ENCODE assay signal across 10 cellular contexts in genomic region chr4:11505225-11505971, GRCh38.
DNase-seq lines count a peak whose midpoint lies in the region; ATAC-seq, FAIRE-seq and TF ChIP-seq lines count a peak whose summit lies in the region.
"Had no signal": no experiment of that assay in that cellular context is flagged by ENCODE, and none has a peak within 500 bp of the region (broad histone marks: within the 10 kb centered on the region; RNA-seq: fewer than 3 reads in every experiment).

No MANE protein-coding gene starts in this region.

- H3K27me3 ChIP-seq in kidney epithelial cell (ENCODE audit: control insufficient read depth, insufficient read depth, low read length), result no peaks in the 10 kb centered on the region

- peaks cover 13 to 27% of the 10 kb centered on the region in 2 donors for H3K9me3 Mint-ChIP-seq in activated naive CD4-positive, alpha-beta T cell treated with anti-CD3 and anti-CD28 coated beads, Interleukin-2, amount 50 U/mL, for 72 hours
- peaks cover 0 to 9% (median 0%) of the 10 kb centered on the region in 9 donors for H3K9me3 Mint-ChIP-seq in naive thymus-derived CD8-positive, alpha-beta T cell
- H3K9me3 Mint-ChIP-seq in endothelial cell (ENCODE audit: unreplicated experiment), result no peaks in the 10 kb centered on the region
- H3K9me3 Mint-ChIP-seq: endodermal cell had no signal

- H3K27me3 Mint-ChIP-seq in naive thymus-derived CD8-positive, alpha-beta T cell, result peaks cover 0 to 1% (median 0%) of the 10 kb centered on the region in 5 donors
- no peaks in the 10 kb centered on the region for H3K27me3 Mint-ChIP-seq in endothelial cell (ENCODE audit: unreplicated experiment)

- peak overlapping the region; percentile 24 to 44; a peak in 1 of 6 replicates for H3K27ac ChIP-seq in A549

- POLR2A ChIA-PET in A549 (lab: Yijun Ruan, JAX), result no interaction called here
- POLR2A ChIA-PET in naive thymus-derived CD8-positive, alpha-beta T cell (lab: Charles Lee), result interaction anchor here (0.6 kb wide), 1 partner anchor 13 kb away, joined by 4 read pairs; no protein-coding TSS in a partner anchor

- H3K4me3 Mint-ChIP-seq in naive thymus-derived CD8-positive, alpha-beta T cell, result no peak overlapping the region
- H3K4me3 Mint-ChIP-seq in endothelial cell (ENCODE audit: unreplicated experiment), result no peak overlapping the region
- H3K4me3 Mint-ChIP-seq: endodermal cell had no signal

- no peak for ATAC-seq in A549
- peak; percentile 81 to 98 for ATAC-seq in activated naive CD4-positive, alpha-beta T cell treated with anti-CD3 and anti-CD28 coated beads, Interleukin-2, amount 50 U/mL, for 72 hours
- no peak for ATAC-seq in naive thymus-derived CD8-positive, alpha-beta T cell

- TF ChIP-seq CTCF in A549 (IDR thresholded peaks at IDR 0.05), result no peak
- no peak for TF ChIP-seq CTCF in kidney epithelial cell (IDR thresholded peaks at IDR 0.05; ENCODE audit: insufficient read depth, low read length, poor library complexity, severe bottlenecking)
- TF ChIP-seq CTCF in endothelial cell (IDR thresholded peaks at IDR 0.05; ENCODE audit: unreplicated experiment), result no peak

- TF ChIP-seq POLR2A in A549 (IDR thresholded peaks at IDR 0.05; ENCODE audit: low read length), result no peak

- no peak overlapping the region for H3K27ac Mint-ChIP-seq in activated naive CD4-positive, alpha-beta T cell treated with anti-CD3 and anti-CD28 coated beads, Interleukin-2, amount 50 U/mL, for 72 hours
- peak overlapping the region in 2 of 10 donors; percentile 0 to 32 for H3K27ac Mint-ChIP-seq in naive thymus-derived CD8-positive, alpha-beta T cell
- H3K27ac Mint-ChIP-seq in endothelial cell (ENCODE audit: unreplicated experiment), result no peak overlapping the region
- H3K27ac Mint-ChIP-seq: endodermal cell had no signal

- H3K36me3 ChIP-seq in kidney epithelial cell (ENCODE audit: control insufficient read depth, insufficient read depth, low read length), result no peaks in the 10 kb centered on the region

- peaks cover 4 to 7% (median 6%) of the 10 kb centered on the region in 4 donors for H3K4me1 Mint-ChIP-seq in naive thymus-derived CD8-positive, alpha-beta T cell
- H3K4me1 Mint-ChIP-seq in endothelial cell (ENCODE audit: unreplicated experiment), result no peaks in the 10 kb centered on the region

- no peak overlapping the region for H3K4me3 ChIP-seq in A549
- no peak overlapping the region for H3K4me3 ChIP-seq in kidney epithelial cell (ENCODE audit: low read depth, low read length)

- FAIRE-seq in A549 (lab: Jason Lieb, UNC), result no peak

- WGBS in A549 (ENCODE audit: missing lambda C conversion rate), result 10% methylated on average over 5 of the region's 5 CpGs

- TF ChIP-seq RAD21 in A549 (conservative IDR thresholded peaks at IDR 0.05 in 1 of 2, IDR thresholded peaks at IDR 0.05 in 1 of 2), result no peak

- H3K9me3 ChIP-seq in A549, result no peaks in the 10 kb centered on the region

- DNase-seq in A549 (ENCODE audit: low read depth in 1 of 2, low spot score in 1 of 2) (peak in 1 of 2 experiments; percentile 41), LoVo (ENCODE audit: low spot score) (peak; percentile 89), kidney epithelial cell (ENCODE audit: low read depth) (peak; percentile 86), NAMALWA (ENCODE audit: low spot score) (no peak), endothelial cell (ENCODE audit: low spot score) (no peak), GM19238 (ENCODE audit: insufficient read length, low spot score) (no peak)
- DNase-seq in activated naive CD4-positive, alpha-beta T cell treated with anti-CD3 and anti-CD28 coated beads, Interleukin-2, amount 50 U/mL, for 72 hours (ENCODE audit: low spot score in 2 of 2), result no peak
- DNase-seq in naive thymus-derived CD8-positive, alpha-beta T cell, result no peak
- DNase-seq: endodermal cell, NCI-H774 had no signal

- CTCF ChIA-PET in A549 (lab: Yijun Ruan, JAX), result no interaction called here

- H3K4me1 ChIP-seq in A549, result peaks cover 11% of the 10 kb centered on the region; the same call in 1 of the 3 replicates

- H3K36me3 Mint-ChIP-seq in activated naive CD4-positive, alpha-beta T cell treated with anti-CD3 and anti-CD28 coated beads, Interleukin-2, amount 50 U/mL, for 72 hours, result peaks cover 0 to 15% of the 10 kb centered on the region in 2 donors
- peaks cover 0 to 6% (median 0%) of the 10 kb centered on the region in 3 donors for H3K36me3 Mint-ChIP-seq in naive thymus-derived CD8-positive, alpha-beta T cell
- no peaks in the 10 kb centered on the region for H3K36me3 Mint-ChIP-seq in endothelial cell (ENCODE audit: low read depth, unreplicated experiment)

- H3K4me2 ChIP-seq in A549, result peak overlapping the region; percentile 38; the same call in 2 of the 3 replicates

- no peak for TF ChIP-seq EP300 in A549 (IDR thresholded peaks at IDR 0.05)

TF ChIP-seq in A549, 52 proteins besides CTCF, POLR2A, EP300 and RAD21:
- no peak for TF ChIP-seq CBX8 (IDR thresholded peaks at IDR 0.05)
- TF ChIP-seq GATA3 (IDR thresholded peaks at IDR 0.05; ENCODE audit: borderline replicate concordance), result peak; percentile 58
- TF ChIP-seq FOSL2 (IDR thresholded peaks at IDR 0.05), result no peak
- peak; percentile 28; the same call in 1 of the 2 replicates for TF ChIP-seq FOSL2 (CRISPR knock-in tag; IDR thresholded peaks at IDR 0.05)
- no peak for TF ChIP-seq SREBF2 (IDR thresholded peaks at IDR 0.05)
- TF ChIP-seq JUNB (IDR thresholded peaks at IDR 0.05), result no peak
- no peak for TF ChIP-seq JUN (IDR thresholded peaks at IDR 0.05)

Comparison
In these comparisons a context has a peak if more than half of its experiments do, and no peak if none do; other contexts are left out.
1. ATAC-seq: peak in activated naive CD4-positive, alpha-beta T cell treated with anti-CD3 and anti-CD28 coated beads, Interleukin-2, amount 50 U/mL, for 72 hours (2 of 2); none in A549 (0 of 2) and naive thymus-derived CD8-positive, alpha-beta T cell (0 of 2).
2. DNase-seq: peak in LoVo (single experiment) and kidney epithelial cell (single experiment); none in activated naive CD4-positive, alpha-beta T cell treated with anti-CD3 and anti-CD28 coated beads, Interleukin-2, amount 50 U/mL, for 72 hours (0 of 2), naive thymus-derived CD8-positive, alpha-beta T cell (0 of 10), NAMALWA (single experiment), endothelial cell (single experiment) and GM19238 (single experiment).